ENCODE assay signal across 1 cellular context in the genomic region with DNA sequence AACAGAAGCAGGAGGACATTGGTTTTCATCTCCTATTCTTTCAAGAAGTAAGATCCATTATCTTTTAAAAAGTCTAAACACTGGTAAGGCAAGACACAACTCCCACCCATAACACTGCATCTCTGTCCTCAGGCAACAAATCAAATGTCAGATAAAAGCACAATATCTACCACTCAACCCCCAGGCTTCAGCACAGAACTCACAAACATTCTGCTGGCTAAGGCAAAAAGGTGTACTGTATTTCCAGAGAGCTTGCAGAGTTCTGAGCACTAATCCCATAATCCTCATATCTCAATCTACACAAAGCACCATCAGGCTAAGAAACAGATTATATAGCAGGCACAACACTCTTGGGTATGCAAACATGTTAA.
TF ChIP-seq lines count a peak whose summit lies in the region.

No MANE protein-coding gene starts in this region.

TF ChIP-seq in K562, 482 proteins besides CTCF, POLR2A, EP300 and RAD21 (continued from another document):
- no peak for TF ChIP-seq UBTF (IDR thresholded peaks at IDR 0.05; ENCODE audit: borderline replicate concordance in 1 of 2, low read depth in 2 of 2, low read length in 2 of 2)
